In the genomic region with DNA sequence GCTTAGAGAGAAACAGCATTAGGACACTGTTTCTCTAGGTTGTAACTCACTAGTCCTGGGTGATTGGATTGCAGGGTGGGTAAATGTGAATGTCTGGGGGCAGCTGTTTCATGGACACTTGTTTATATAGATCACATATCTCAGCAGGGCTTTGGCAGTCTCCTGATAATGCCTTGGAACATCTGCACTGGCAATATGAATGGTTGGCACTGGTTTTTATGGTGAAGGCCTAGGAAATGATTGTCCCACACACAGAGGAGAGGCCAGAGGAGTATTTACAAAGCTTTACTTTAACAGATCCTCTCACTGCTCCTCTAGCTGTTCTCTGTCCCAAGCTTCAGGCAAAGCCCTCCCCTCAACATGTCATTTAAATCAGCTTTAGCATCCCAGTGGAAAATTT, we compare ENCODE assay signal across 23 cellular contexts.
"Had no signal": no experiment of that assay in that cellular context is flagged by ENCODE, and none has a peak within 500 bp of the region (broad histone marks: within the 10 kb centered on the region; RNA-seq: fewer than 3 reads in every experiment).

No MANE protein-coding gene starts in this region.

- H3K4me3 ChIP-seq: cardiac muscle cell, PC-9, SK-N-MC had no signal

- H3K36me3 Mint-ChIP-seq: activated CD4-positive, alpha-beta memory T cell treated with anti-CD3 and anti-CD28 coated beads for 36 hours; activated naive CD8-positive, alpha-beta T cell; T-cell had no signal

- H3K27ac Mint-ChIP-seq: activated CD4-positive, alpha-beta memory T cell treated with anti-CD3 and anti-CD28 coated beads for 36 hours; activated CD4-positive, alpha-beta T cell treated with anti-CD3 and anti-CD28 coated beads, Interleukin-2, amount 10 ng/mL, durations not matched to agents 7 days and 5 days; activated naive CD4-positive, alpha-beta T cell treated with anti-CD3 and anti-CD28 coated beads for 36 hours; activated naive CD8-positive, alpha-beta T cell; T-cell had no signal

- H3K4me3 Mint-ChIP-seq: activated CD4-positive, alpha-beta memory T cell treated with anti-CD3 and anti-CD28 coated beads for 36 hours; activated CD4-positive, alpha-beta T cell treated with anti-CD3 and anti-CD28 coated beads, Interleukin-2, amount 10 ng/mL, durations not matched to agents 7 days and 5 days; activated naive CD4-positive, alpha-beta T cell treated with anti-CD3 and anti-CD28 coated beads for 36 hours; activated naive CD8-positive, alpha-beta T cell; activated T-cell treated with anti-CD3 and anti-CD28 coated beads, Interleukin-2, amount 50 U/mL, for 4 hours; T-cell had no signal

- H3K9me3 Mint-ChIP-seq: activated CD4-positive, alpha-beta memory T cell treated with anti-CD3 and anti-CD28 coated beads for 36 hours; activated CD4-positive, alpha-beta T cell treated with anti-CD3 and anti-CD28 coated beads, Interleukin-2, amount 10 ng/mL, durations not matched to agents 7 days and 5 days; activated naive CD4-positive, alpha-beta T cell treated with anti-CD3 and anti-CD28 coated beads for 36 hours; T-cell had no signal

- H3K27me3 Mint-ChIP-seq: activated CD4-positive, alpha-beta memory T cell treated with anti-CD3 and anti-CD28 coated beads for 36 hours; activated CD4-positive, alpha-beta T cell treated with anti-CD3 and anti-CD28 coated beads, Interleukin-2, amount 10 ng/mL, durations not matched to agents 7 days and 5 days; activated naive CD8-positive, alpha-beta T cell; T-cell had no signal

- H3K4me1 Mint-ChIP-seq: activated CD4-positive, alpha-beta T cell treated with anti-CD3 and anti-CD28 coated beads, Interleukin-2, amount 10 ng/mL, durations not matched to agents 7 days and 5 days; T-cell had no signal

- H3K36me3 ChIP-seq: brain microvascular endothelial cell, cardiac muscle cell had no signal

- DNase-seq: activated CD4-positive, alpha-beta memory T cell treated with anti-CD3 and anti-CD28 coated beads for 36 hours; activated CD4-positive, alpha-beta T cell treated with anti-CD3 and anti-CD28 coated beads, Interleukin-2, amount 10 ng/mL, durations not matched to agents 7 days and 5 days; activated CD4-positive, CD25-positive, alpha-beta regulatory T cell; activated CD8-positive, alpha-beta memory T cell treated with anti-CD3 and anti-CD28 coated beads for 24 hours; activated effector memory CD4-positive, alpha-beta T cell treated with anti-CD3 and anti-CD28 coated beads, Interleukin-2, amount 50 U/mL, for 16 hours; activated naive CD4-positive, alpha-beta T cell treated with anti-CD3 and anti-CD28 coated beads for 36 hours; activated T-cell treated with anti-CD3 and anti-CD28 coated beads, Interleukin-2, amount 50 U/mL, for 4 hours; amygdala; brain microvascular endothelial cell; Kasumi-1; KBM-7; NCI-H1105 treated with DMSO at 0.1 percent for 48 hours; NCI-H1436 treated with DMSO at 0.1 percent for 48 hours; NCI-H187; NCI-H510A treated with DMSO at 0.1 percent for 48 hours; PC-9; SIG-M5; T-cell; T-helper 2 cell; T1000 had no signal

- ATAC-seq: activated T-cell treated with anti-CD3 and anti-CD28 coated beads, Interleukin-2, amount 50 U/mL, for 4 hours; T-cell had no signal
